Comparison of ENCODE assay signal across 8 cellular contexts in the genomic region with DNA sequence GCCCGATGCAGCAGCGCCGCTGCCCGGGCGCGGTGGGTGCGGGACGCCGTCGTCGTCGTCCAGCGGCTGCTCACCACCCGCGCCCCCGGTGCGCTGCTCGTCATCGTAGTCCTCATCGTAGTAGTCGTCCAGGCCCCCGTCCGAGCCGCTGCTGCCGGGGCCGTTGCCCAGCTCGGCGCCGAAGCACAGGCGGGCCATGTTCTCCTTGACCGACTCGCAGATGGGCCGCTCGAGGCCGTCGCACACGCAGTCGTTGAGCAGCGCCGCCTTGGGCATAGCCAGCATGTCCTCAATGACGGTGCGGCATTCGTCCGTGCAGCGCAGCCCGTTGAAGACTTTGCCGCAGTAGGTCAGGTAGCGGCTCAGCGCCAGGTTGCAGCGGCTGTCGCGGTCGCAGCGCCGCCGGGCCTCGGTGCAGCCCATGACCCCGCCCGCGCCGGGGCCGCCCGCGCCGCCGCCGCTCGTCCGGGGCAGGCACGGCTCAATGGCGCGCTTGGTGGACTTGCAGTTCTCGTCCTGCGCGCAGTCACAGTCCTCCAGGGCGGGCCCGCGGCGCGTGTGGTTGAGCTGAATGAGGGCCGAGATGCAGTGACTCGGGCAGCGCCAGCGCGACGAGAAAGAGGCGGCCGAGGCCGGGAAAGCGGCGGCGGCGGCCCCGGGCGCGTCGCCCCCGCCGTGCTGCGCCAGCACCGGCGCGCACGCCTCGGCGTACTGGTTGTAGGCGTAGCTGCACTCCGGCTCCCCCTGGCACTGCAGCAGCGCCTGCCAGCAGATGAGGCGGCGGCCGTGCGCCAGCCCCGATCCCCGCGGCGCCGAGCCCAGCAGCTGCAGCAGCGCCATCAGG. TPM values are rescaled to one million over a fixed set of nuclear protein-coding genes. Genes with fewer than 3 reads are reported as not detected.
A peak's percentile ranks its signal among the peaks of the same experiment; 100 is the strongest.
DNase-seq lines count a peak whose midpoint lies in the region; ATAC-seq, FAIRE-seq and TF ChIP-seq lines count a peak whose summit lies in the region.

No MANE protein-coding gene starts in this region.

- no peaks in the 10 kb centered on the region for H3K36me3 Mint-ChIP-seq in activated naive CD8-positive, alpha-beta T cell treated with anti-CD3 and anti-CD28 coated beads for 36 hours

- no peak for FAIRE-seq in pancreas (lab: Jason Lieb, UNC)

- TF ChIP-seq CTCF in 22Rv1 (IDR thresholded peaks at IDR 0.05) (peak; percentile 28; the same call in 1 of the 2 replicates), pancreas (IDR thresholded peaks at IDR 0.05) (peak in 1 of 4 donors; percentile 7), tibial artery (IDR thresholded peaks at IDR 0.05) (peak; percentile 11 to 21)

- 0% methylated on average over 107 to 119 of the region's 119 CpGs for WGBS in pancreas, 2 donors

- no peak overlapping the region for H3K27ac Mint-ChIP-seq in activated naive CD8-positive, alpha-beta T cell treated with anti-CD3 and anti-CD28 coated beads for 36 hours

- in situ Hi-C loops in SK-MEL-5 (cut with HindIII; ENCODE audit: low pct_unique_long_range_greater_than_20kb, low sequenced_read_pairs) = no loop called here

- H3K27ac ChIP-seq in 22Rv1 (peak overlapping the region; percentile 37), pancreas (peak overlapping the region; percentile 93 to 96 (median 95)), tibial artery (peak overlapping the region; percentile 79 to 90)

- peaks cover 44% of the 10 kb centered on the region for H3K27me3 Mint-ChIP-seq in activated naive CD8-positive, alpha-beta T cell treated with anti-CD3 and anti-CD28 coated beads for 36 hours

- intact Hi-C loops in Right ventricle myocardium superior (cut with DNase I) (loop anchor here (5.0 kb wide), 1 partner anchor 459 kb away; no protein-coding TSS in a partner anchor), pancreas (cut with DNase I) (no loop called here), tibial artery (cut with DNase I; ENCODE audit: low total_unique reads) (loop anchor here (5.0 kb wide), 2 partner anchors 166 to 376 kb away; no protein-coding TSS in a partner anchor)

- peaks cover 7% of the 10 kb centered on the region for H3K4me1 Mint-ChIP-seq in activated naive CD8-positive, alpha-beta T cell treated with anti-CD3 and anti-CD28 coated beads for 36 hours

- peaks cover 0 to 29% (median 11%) of the 10 kb centered on the region in 3 donors for H3K4me1 ChIP-seq in pancreas
- peaks cover 0 to 35% (median 4%) of the 10 kb centered on the region in 4 donors for H3K4me1 ChIP-seq in tibial artery

- no peaks in the 10 kb centered on the region for H3K9me3 ChIP-seq in pancreas
- no peaks in the 10 kb centered on the region for H3K9me3 ChIP-seq in tibial artery

- ATAC-seq in GM18868 (IDR thresholded peaks at IDR 0.05; ENCODE audit: unreplicated experiment) (peak; percentile 56), HG03378 (IDR thresholded peaks at IDR 0.05; ENCODE audit: unreplicated experiment) (peak; percentile 33), Right ventricle myocardium superior (ENCODE audit: poor library complexity) (peak; percentile 38), pancreas (peak; percentile 27 to 67 (median 38))

- no peaks in the 10 kb centered on the region for H3K27me3 ChIP-seq in pancreas
- no peaks in the 10 kb centered on the region for H3K27me3 ChIP-seq in tibial artery

- H3K4me3 Mint-ChIP-seq in activated naive CD8-positive, alpha-beta T cell treated with anti-CD3 and anti-CD28 coated beads for 36 hours = peak overlapping the region; percentile 59

- H3K4me3 ChIP-seq in pancreas (peak overlapping the region; percentile 45 to 95 (median 84)), tibial artery (peak overlapping the region; percentile 66 to 83)

- DNase-seq in SK-MEL-5 (ENCODE audit: low read depth, low spot score) = peak; percentile 70
- peak; percentile 69 for DNase-seq in activated naive CD8-positive, alpha-beta T cell treated with anti-CD3 and anti-CD28 coated beads for 36 hours
- peak; percentile 82 for DNase-seq in Right ventricle myocardium superior
- peak; percentile 75 to 93 (median 86) for DNase-seq in pancreas
- peak; percentile 52 to 79 for DNase-seq in tibial artery

- no peaks in the 10 kb centered on the region for H3K9me3 Mint-ChIP-seq in activated naive CD8-positive, alpha-beta T cell treated with anti-CD3 and anti-CD28 coated beads for 36 hours

- H3K36me3 ChIP-seq in pancreas (no peaks in the 10 kb centered on the region), tibial artery (no peaks in the 10 kb centered on the region)

RNA-seq across cellular contexts. Expression of a gene that starts 1.2 kb away (rescaled TPM):
- 15.9 and 19.6 TPM in 2 replicates for total RNA-seq in SK-MEL-5 (2014; rRNA removed; shearing (Covaris generic))
- polyA plus RNA-seq in SK-MEL-5 (2015; cell fraction: cytosol; rRNA removed) = 22.1 and 22.2 TPM in 2 replicates
- polyA plus RNA-seq in SK-MEL-5 (2015; cell fraction: nucleus; rRNA removed) = 3.8 and 6.2 TPM in 2 replicates
- total RNA-seq in activated naive CD8-positive, alpha-beta T cell treated with anti-CD3 and anti-CD28 coated beads for 36 hours = under 1 TPM in 1 of 2 experiments, not detected in 1; 0.08 TPM
- total RNA-seq in Right ventricle myocardium superior = 21.8 TPM
- total RNA-seq in pancreas = 10 to 100 TPM in 3 of 6 donors, 1 to 10 TPM in 3; 5.8 to 16.7 (median 9.9) TPM
- 1 to 10 TPM; 3.6 to 4.6 TPM for polyA plus RNA-seq in pancreas

Comparison
In these comparisons a context has a peak if more than half of its experiments do, and no peak if none do; other contexts are left out.
1. Peak in every context shown above with its lines: DNase-seq, ATAC-seq, H3K4me3 ChIP-seq and H3K27ac ChIP-seq.
2. H3K27ac ChIP-seq: peak in every context shown above with its lines; median percentile 95 in pancreas; 84 in tibial artery; 37 in 22Rv1.
3. RNA of a gene that starts 1.2 kb away (total RNA-seq): 21.8 TPM in Right ventricle myocardium superior (single experiment), 15.9 to 19.6 TPM in SK-MEL-5 and 5.8 to 16.7 TPM in pancreas; 0.08 TPM in activated naive CD8-positive, alpha-beta T cell treated with anti-CD3 and anti-CD28 coated beads for 36 hours; every median in the first group is over 4 times any median in the second.
4. intact Hi-C loops: an anchor here in Right ventricle myocardium superior (5.0 kb wide) and tibial artery (5.0 kb wide); none called in pancreas.